Comparison of ENCODE assay signal across 8 cellular contexts in the genomic region with DNA sequence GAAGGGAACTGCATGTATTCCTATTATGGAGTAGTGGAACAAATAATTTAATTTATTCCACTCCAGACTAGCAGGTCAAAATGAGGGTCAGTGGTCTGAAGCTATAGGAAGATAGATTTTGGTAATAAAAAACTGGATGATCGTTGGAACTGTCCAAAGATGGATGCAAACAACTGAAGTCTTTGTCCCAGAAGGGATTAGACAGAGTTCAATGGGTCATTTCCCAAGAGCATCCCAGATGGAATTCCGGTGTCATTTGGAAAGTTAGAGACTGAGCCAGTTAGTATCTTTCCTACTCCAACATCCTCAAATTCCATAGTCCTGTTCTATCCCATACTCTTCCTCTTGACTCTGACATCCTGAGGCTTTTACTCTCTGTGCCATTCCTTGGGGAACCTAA. TPM values are rescaled to one million over a fixed set of nuclear protein-coding genes. Genes with fewer than 3 reads are reported as not detected.
"Had no signal": no experiment of that assay in that cellular context is flagged by ENCODE, and none has a peak within 500 bp of the region (broad histone marks: within the 10 kb centered on the region; RNA-seq: fewer than 3 reads in every experiment).

No MANE protein-coding gene starts in this region.

- DNase-seq: GDM1, GF-D8 had no signal

- ATAC-seq: GM12878 had no signal

- FAIRE-seq: G401.6, GM12878, GM12891, GM12892, GM18507, GM19239 had no signal

- H3K4me3 ChIP-seq: GM12878 had no signal

RNA-seq across cellular contexts. Expression of a gene that starts 22.8 kb away (rescaled TPM):
- total RNA-seq: GM12878 had no signal
- polyA plus RNA-seq: GM12878 had no signal
